In the genomic region with DNA sequence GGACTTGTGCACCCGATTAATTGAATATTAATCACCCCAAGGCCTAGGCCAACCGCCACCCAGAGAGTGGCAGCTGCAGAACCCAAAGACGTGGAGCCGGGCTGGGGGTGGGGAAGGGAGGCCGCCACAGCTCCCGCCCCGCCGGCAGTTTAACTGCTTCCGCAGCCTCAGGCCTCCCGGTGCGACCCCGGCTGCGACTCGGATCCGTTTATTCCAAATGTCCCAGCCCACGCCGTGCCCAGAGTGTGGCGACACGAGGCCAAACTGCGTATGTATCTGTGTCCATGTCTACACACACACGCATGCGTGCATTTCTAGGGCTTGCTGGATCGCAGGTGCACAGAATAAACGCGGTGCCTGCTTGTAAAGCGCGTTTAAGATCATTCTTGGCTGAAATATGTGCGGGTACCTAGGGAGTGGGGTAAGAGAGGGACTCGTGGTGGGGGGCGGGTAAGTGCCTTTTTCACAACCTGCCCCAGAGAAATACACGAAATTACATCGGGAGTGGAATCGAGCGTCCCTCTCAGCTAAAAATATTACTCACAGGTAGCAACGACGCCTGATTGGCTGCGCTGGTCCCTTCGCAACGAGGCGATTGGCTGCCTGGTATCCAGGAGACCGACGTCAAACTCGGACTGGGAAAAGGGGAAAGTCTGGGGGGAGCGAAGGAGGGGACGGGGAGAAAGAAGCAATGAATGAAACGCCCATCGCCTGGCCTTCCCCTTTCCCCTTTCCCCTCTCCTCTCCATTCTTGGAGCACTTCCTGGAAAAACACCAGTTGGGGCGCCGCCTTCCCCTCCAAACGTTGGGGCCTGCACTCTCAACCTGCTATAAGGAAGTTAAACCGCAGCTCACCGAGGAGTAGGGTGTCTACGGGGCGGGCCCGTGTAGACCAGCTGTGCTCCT, we compare ENCODE assay signal across 2 cellular contexts.
TF ChIP-seq lines count a peak whose summit lies in the region.

No MANE protein-coding gene starts in this region.

TF ChIP-seq in HCT116, 20 proteins besides CTCF, POLR2A, EP300 and RAD21 (continued from another document):
- TF ChIP-seq, protein P1, sequence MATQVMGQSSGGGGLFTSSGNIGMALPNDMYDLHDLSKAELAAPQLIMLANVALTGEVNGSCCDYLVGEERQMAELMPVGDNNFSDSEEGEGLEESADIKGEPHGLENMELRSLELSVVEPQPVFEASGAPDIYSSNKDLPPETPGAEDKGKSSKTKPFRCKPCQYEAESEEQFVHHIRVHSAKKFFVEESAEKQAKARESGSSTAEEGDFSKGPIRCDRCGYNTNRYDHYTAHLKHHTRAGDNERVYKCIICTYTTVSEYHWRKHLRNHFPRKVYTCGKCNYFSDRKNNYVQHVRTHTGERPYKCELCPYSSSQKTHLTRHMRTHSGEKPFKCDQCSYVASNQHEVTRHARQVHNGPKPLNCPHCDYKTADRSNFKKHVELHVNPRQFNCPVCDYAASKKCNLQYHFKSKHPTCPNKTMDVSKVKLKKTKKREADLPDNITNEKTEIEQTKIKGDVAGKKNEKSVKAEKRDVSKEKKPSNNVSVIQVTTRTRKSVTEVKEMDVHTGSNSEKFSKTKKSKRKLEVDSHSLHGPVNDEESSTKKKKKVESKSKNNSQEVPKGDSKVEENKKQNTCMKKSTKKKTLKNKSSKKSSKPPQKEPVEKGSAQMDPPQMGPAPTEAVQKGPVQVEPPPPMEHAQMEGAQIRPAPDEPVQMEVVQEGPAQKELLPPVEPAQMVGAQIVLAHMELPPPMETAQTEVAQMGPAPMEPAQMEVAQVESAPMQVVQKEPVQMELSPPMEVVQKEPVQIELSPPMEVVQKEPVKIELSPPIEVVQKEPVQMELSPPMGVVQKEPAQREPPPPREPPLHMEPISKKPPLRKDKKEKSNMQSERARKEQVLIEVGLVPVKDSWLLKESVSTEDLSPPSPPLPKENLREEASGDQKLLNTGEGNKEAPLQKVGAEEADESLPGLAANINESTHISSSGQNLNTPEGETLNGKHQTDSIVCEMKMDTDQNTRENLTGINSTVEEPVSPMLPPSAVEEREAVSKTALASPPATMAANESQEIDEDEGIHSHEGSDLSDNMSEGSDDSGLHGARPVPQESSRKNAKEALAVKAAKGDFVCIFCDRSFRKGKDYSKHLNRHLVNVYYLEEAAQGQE (IDR thresholded peaks at IDR 0.05; ENCODE audit: low read depth), result no peak
- TF ChIP-seq EZH2 (IDR thresholded peaks at IDR 0.05) (no peak), CBX3 (IDR thresholded peaks at IDR 0.05; ENCODE audit: low read depth) (peak; percentile 19), ELF1 (IDR thresholded peaks at IDR 0.05; ENCODE audit: borderline replicate concordance, low read depth) (no peak; the same call in 1 of the 2 replicates), ZBTB33 (IDR thresholded peaks at IDR 0.05; ENCODE audit: extremely low read depth, insufficient replicate concordance, low read length) (no peak), TCF7L2 (IDR thresholded peaks at IDR 0.05; ENCODE audit: borderline replicate concordance, extremely low read depth, insufficient read depth, insufficient read length) (no peak), SRF (IDR thresholded peaks at IDR 0.05; ENCODE audit: low read depth) (no peak), ATF3 (IDR thresholded peaks at IDR 0.05) (no peak), ZFX (IDR thresholded peaks at IDR 0.05) (peak; percentile 30; the same call in 1 of the 2 replicates), FOSL1 (IDR thresholded peaks at IDR 0.05; ENCODE audit: low read depth) (no peak), CEBPB (IDR thresholded peaks at IDR 0.05; ENCODE audit: low read depth) (no peak), POLR2AphosphoS5 (IDR thresholded peaks at IDR 0.05; ENCODE audit: low read depth, low read length) (peak; percentile 78; the same call in 1 of the 2 replicates)
- TF ChIP-seq, protein P2, sequence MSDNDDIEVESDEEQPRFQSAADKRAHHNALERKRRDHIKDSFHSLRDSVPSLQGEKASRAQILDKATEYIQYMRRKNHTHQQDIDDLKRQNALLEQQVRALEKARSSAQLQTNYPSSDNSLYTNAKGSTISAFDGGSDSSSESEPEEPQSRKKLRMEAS (IDR thresholded peaks at IDR 0.05), result peak; percentile 85
TF ChIP-seq in HCT116: peak in this region for 7.

TF ChIP-seq in neural cell, 6 proteins besides CTCF, POLR2A, EP300 and RAD21 (continued from another document):
- TF ChIP-seq, protein P1 (IDR thresholded peaks at IDR 0.05; ENCODE audit: borderline replicate concordance), result peak; percentile 91
- TF ChIP-seq TAF1 (IDR thresholded peaks at IDR 0.05; ENCODE audit: low read depth) (peak; percentile 83), EZH2 (IDR thresholded peaks at IDR 0.05; ENCODE audit: borderline replicate concordance, insufficient read depth, low read length, poor library complexity, severe bottlenecking) (no peak), POLR2AphosphoS5 (IDR thresholded peaks at IDR 0.05) (peak; percentile 91), MXI1 (conservative IDR thresholded peaks at IDR 0.05; ENCODE audit: poor library complexity, severe bottlenecking) (peak; percentile 82)
